In genomic region chr7:88366845-88367244, GRCh38 we compare ENCODE assay signal across 28 cellular contexts.
"Had no signal": no experiment of that assay in that cellular context is flagged by ENCODE, and none has a peak within 500 bp of the region (broad histone marks: within the 10 kb centered on the region; RNA-seq: fewer than 3 reads in every experiment).

No MANE protein-coding gene starts in this region.

- H2AFZ ChIP-seq: neural progenitor cell, parathyroid adenoma had no signal

- H3K27me3 ChIP-seq: neural progenitor cell, ovary, spleen, thyroid gland, tibial nerve, upper lobe of left lung, vagina had no signal

- H3K36me3 ChIP-seq: neural progenitor cell, ovary, spleen, thoracic aorta, thyroid gland, tibial nerve, upper lobe of left lung, vagina had no signal

- ATAC-seq: naive thymus-derived CD4-positive, alpha-beta T cell; psoas muscle; right cardiac atrium; sciatic nerve; stimulated activated memory B cell treated with anti-CD40 and anti-IgM and Interleukin-4, amounts not matched to agents 10 μg/mL and 1 μg/mL and 100 μg/mL, for 72 hours; stimulated activated naive CD8-positive, alpha-beta T cell treated with anti-CD3 and anti-CD28 coated beads, Interleukin-15, amount 100 ng/mL, for 72 hours; stimulated activated naive CD8-positive, alpha-beta T cell treated with anti-CD3 and anti-CD28 coated beads, Interleukin-15, Interleukin-2, amounts not matched to agents 100 U/mL and 50 U/mL, for 24 hours had no signal

- H3K4me3 ChIP-seq: neural progenitor cell, ovary, psoas muscle, skin epidermis, smooth muscle cell, spleen, thoracic aorta, thyroid gland, tibial nerve, upper lobe of left lung, vagina had no signal

- H3K4me1 ChIP-seq: neural progenitor cell, parathyroid adenoma, psoas muscle, spleen, thyroid gland, tibial nerve, upper lobe of left lung, vagina had no signal

- H3K9me3 ChIP-seq: ovary, psoas muscle, spleen, thoracic aorta, thyroid gland, tibial nerve, upper lobe of left lung, vagina had no signal

- DNase-seq: naive thymus-derived CD4-positive, alpha-beta T cell; occipital lobe; ovary; posterior cingulate gyrus; psoas muscle; right cardiac atrium; spleen; stimulated activated CD4-positive, alpha-beta T cell treated with anti-CD3 and anti-CD28 coated beads, Interleukin-12 subunit alpha, Interleukin-12 subunit beta, amount 100 ng/mL, for 4 hours; stimulated activated CD4-positive, alpha-beta T cell treated with anti-CD3 and anti-CD28 coated beads, Interleukin-1b, Interleukin-23, amount 100 ng/mL, for 48 hours; stimulated activated CD4-positive, alpha-beta T cell treated with anti-CD3 and anti-CD28 coated beads, Interleukin-4, amount 100 ng/mL, for 1 hour; stimulated activated CD4-positive, alpha-beta T cell treated with anti-CD3 and anti-CD28 coated beads, Interleukin-4, amount 100 ng/mL, for 4 hours; stimulated activated CD8-positive, alpha-beta memory T cell treated with anti-CD3 and anti-CD28 coated beads, Interleukin-4, amount 100 ng/mL, for 48 hours; stimulated activated naive CD4-positive, alpha-beta T cell; stimulated activated naive CD8-positive, alpha-beta T cell treated with anti-CD3 and anti-CD28 coated beads, Interleukin-15, amount 100 ng/mL, for 72 hours; stimulated activated naive CD8-positive, alpha-beta T cell treated with anti-CD3 and anti-CD28 coated beads, Interleukin-15, Interleukin-2, amounts not matched to agents 100 U/mL and 50 U/mL, for 24 hours; substantia nigra; thyroid gland; upper lobe of left lung had no signal

- H3K4me2 ChIP-seq: neural progenitor cell, smooth muscle cell had no signal

- H3K79me2 ChIP-seq: parathyroid adenoma had no signal

- H3K27ac ChIP-seq: neural progenitor cell, ovary, parathyroid adenoma, psoas muscle, skin epidermis, spleen, thoracic aorta, thyroid gland, tibial nerve, upper lobe of left lung, vagina had no signal

- H3K9ac ChIP-seq: neural progenitor cell, parathyroid adenoma had no signal

- FAIRE-seq: urothelium cell line had no signal
